ENCODE assay signal across 15 cellular contexts in genomic region chr2:210440206-210440605, GRCh38.
"Had no signal": no experiment of that assay in that cellular context is flagged by ENCODE, and none has a peak within 500 bp of the region (broad histone marks: within the 10 kb centered on the region; RNA-seq: fewer than 3 reads in every experiment).

No MANE protein-coding gene starts in this region.

- H3K27ac ChIP-seq: coronary artery, gastrocnemius medialis, left ventricle myocardium inferior, spleen had no signal

- DNase-seq: activated CD4-positive, alpha-beta T cell treated with anti-CD3 and anti-CD28 coated beads, Interleukin-2, amount 10 ng/mL, durations not matched to agents 7 days and 5 days; activated CD4-positive, CD25-positive, alpha-beta regulatory T cell; activated CD8-positive, alpha-beta memory T cell treated with anti-CD3 and anti-CD28 coated beads for 24 hours; central memory CD4-positive, alpha-beta T cell; effector CD8-positive, alpha-beta T cell; gastrocnemius medialis; left ventricle myocardium inferior; mesenchymal stem cell; occipital lobe; right cardiac atrium; spleen; stimulated activated CD4-positive, alpha-beta T cell treated with anti-CD3 and anti-CD28 coated beads, Interleukin-1b, Interleukin-23, amount 100 ng/mL, for 48 hours; trophoblast cell had no signal

- ATAC-seq: gastrocnemius medialis; right cardiac atrium; stimulated activated memory B cell treated with anti-CD40 and anti-IgM and Interleukin-4, amounts not matched to agents 10 μg/mL and 1 μg/mL and 100 μg/mL, for 72 hours had no signal
